1 cellular context compared by ENCODE assay signal in genomic region chr16:54928016-54928356, GRCh38.
A peak's percentile ranks its signal among the peaks of the same experiment; 100 is the strongest.
TF ChIP-seq lines count a peak whose summit lies in the region.

No MANE protein-coding gene starts in this region.

TF ChIP-seq in K562, 482 proteins besides CTCF, POLR2A, EP300 and RAD21 (continued from another document):
- 0 out of 4 replicates have a peak, but pooled peaks of 1 of the 2 experiments have one; percentile 35 for TF ChIP-seq MNT (conservative IDR thresholded peaks at IDR 0.05)
